In the genomic region with DNA sequence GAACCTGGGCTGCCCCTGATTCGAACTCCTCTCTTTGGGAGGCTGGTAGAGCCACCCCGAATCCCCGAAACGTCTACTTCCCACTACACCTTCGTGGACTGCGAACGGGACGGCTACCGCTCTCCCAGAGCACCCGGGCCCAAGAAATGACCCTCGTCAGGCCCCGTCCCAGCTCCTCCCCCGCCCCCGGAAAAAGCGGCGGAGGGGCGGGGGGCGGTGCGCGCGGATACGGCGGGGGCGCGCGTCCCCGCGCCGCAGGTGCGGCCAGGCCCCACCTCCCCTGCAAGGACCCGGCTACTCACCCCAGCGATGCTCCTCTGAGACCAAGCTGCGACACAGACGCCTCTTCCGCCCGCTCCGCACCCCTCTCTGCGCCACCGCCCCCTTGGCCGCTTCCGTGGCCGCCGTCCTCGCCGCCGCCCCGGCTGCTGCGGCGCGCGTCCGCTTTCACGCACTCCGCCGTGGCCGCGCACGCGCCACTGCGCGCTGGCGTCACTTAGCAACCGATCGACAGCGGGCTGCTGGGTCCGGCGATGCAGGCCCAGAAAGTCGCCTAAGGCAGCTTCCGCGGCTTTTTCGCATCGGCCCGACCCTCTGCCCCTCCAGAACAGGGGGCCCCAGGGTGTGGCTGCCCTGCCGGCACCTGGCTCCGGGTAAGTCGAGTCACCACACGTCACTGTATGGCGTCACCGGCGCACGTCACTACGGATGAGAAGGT, we compare ENCODE assay signal across 8 cellular contexts. TPM values are rescaled to one million over a fixed set of nuclear protein-coding genes. Genes with fewer than 3 reads are reported as not detected.
A peak's percentile ranks its signal among the peaks of the same experiment; 100 is the strongest.
DNase-seq lines count a peak whose midpoint lies in the region; ATAC-seq and TF ChIP-seq lines count a peak whose summit lies in the region.

A gene (minus strand): TSS at position 432 of the 718 bp plus-strand sequence.

- H3K4me3 ChIP-seq in suprapubic skin, result peak within 1 kb of the TSS; percentile 87

- H3K4me1 ChIP-seq in suprapubic skin, result peaks cover 18% of the 10 kb centered on the region

- no peaks in the 10 kb centered on the region for H3K36me3 Mint-ChIP-seq in activated naive CD4-positive, alpha-beta T cell treated with anti-CD3 and anti-CD28 coated beads for 36 hours (ENCODE audit: low read depth)

- H3K9me3 Mint-ChIP-seq in activated naive CD4-positive, alpha-beta T cell treated with anti-CD3 and anti-CD28 coated beads for 36 hours, result no peaks in the 10 kb centered on the region

- no CpG with 5 or more reads among the region's 82 CpGs for WGBS in suprapubic skin

- H3K36me3 ChIP-seq in KOPT-K1 (ENCODE audit: insufficient read depth, low read length) (no peaks in the 10 kb centered on the region), suprapubic skin (no peaks in the 10 kb centered on the region)

- DNase-seq in EL, result peak; percentile 81
- peak; percentile 75 for DNase-seq in SK-MEL-5 (ENCODE audit: low read depth, low spot score)
- peak; percentile 79 for DNase-seq in activated naive CD4-positive, alpha-beta T cell treated with anti-CD3 and anti-CD28 coated beads for 36 hours
- peak; percentile 79 for DNase-seq in globus pallidus (ENCODE audit: low spot score)
- DNase-seq in occipital lobe (lab: John Stamatoyannopoulos, UW), result peak; percentile 83
- peak; percentile 89 to 90 for DNase-seq in suprapubic skin (ENCODE audit: low spot score in 2 of 2)

- CTCF ChIA-PET in activated naive CD4-positive, alpha-beta T cell treated with anti-CD3 and anti-CD28 coated beads for 36 hours (lab: Charles Lee), result interaction anchor here (1.1 kb wide), 1 partner anchor 76 kb away, joined by 3 read pairs; no protein-coding TSS in a partner anchor

- peak in 1 of 2 donors; percentile 31 for TF ChIP-seq POLR2A in suprapubic skin (IDR thresholded peaks at IDR 0.05)

- intact Hi-C loops in activated naive CD4-positive, alpha-beta T cell treated with anti-CD3 and anti-CD28 coated beads for 36 hours (cut with micrococcal nuclease), result loop anchor here (1.0 to 10.0 kb wide), 5 partner anchors 33 to 1207 kb away; a partner anchor contains a TSS

- H3K4me1 Mint-ChIP-seq in activated naive CD4-positive, alpha-beta T cell treated with anti-CD3 and anti-CD28 coated beads for 36 hours (ENCODE audit: low read depth), result peaks cover 47% of the 10 kb centered on the region

- H3K27me3 ChIP-seq in suprapubic skin, result no peaks in the 10 kb centered on the region

- H3K9me3 ChIP-seq in KOPT-K1 (ENCODE audit: insufficient read depth, low read length, poor library complexity, severe bottlenecking) (no peaks in the 10 kb centered on the region), suprapubic skin (no peaks in the 10 kb centered on the region)

- H3K27ac ChIP-seq in KOPT-K1 (ENCODE audit: low read depth, low read length, poor library complexity, severe bottlenecking) (peak within 1 kb of the TSS; percentile 69), suprapubic skin (peak within 1 kb of the TSS; percentile 88)

- in situ Hi-C loops in SK-MEL-5 (cut with HindIII; ENCODE audit: low pct_unique_long_range_greater_than_20kb, low sequenced_read_pairs), result no loop called here

- peak; percentile 78 for ATAC-seq in GM21786 (IDR thresholded peaks at IDR 0.05; ENCODE audit: unreplicated experiment)

- H3K27ac Mint-ChIP-seq in activated naive CD4-positive, alpha-beta T cell treated with anti-CD3 and anti-CD28 coated beads for 36 hours, result peak within 1 kb of the TSS; percentile 86

- peak within 1 kb of the TSS; percentile 89 for H3K4me3 Mint-ChIP-seq in activated naive CD4-positive, alpha-beta T cell treated with anti-CD3 and anti-CD28 coated beads for 36 hours

- TF ChIP-seq CTCF in suprapubic skin (IDR thresholded peaks at IDR 0.05), result no peak

- no peak for TF ChIP-seq EP300 in suprapubic skin (IDR thresholded peaks at IDR 0.05)

- no peaks in the 10 kb centered on the region for H3K27me3 Mint-ChIP-seq in activated naive CD4-positive, alpha-beta T cell treated with anti-CD3 and anti-CD28 coated beads for 36 hours (ENCODE audit: low read depth)

RNA-seq across cellular contexts. Expression of the gene that starts here (rescaled TPM):
- total RNA-seq in SK-MEL-5 (2014; rRNA removed; shearing (Covaris generic)), result 10.3 and 11.9 TPM in 2 replicates
- 5.8 and 6.2 TPM in 2 replicates for polyA plus RNA-seq in SK-MEL-5 (2015; cell fraction: cytosol; rRNA removed)
- 4.9 and 5.5 TPM in 2 replicates for polyA plus RNA-seq in SK-MEL-5 (2015; cell fraction: nucleus; rRNA removed)
- 10 to 100 TPM in 1 of 2 experiments, 1 to 10 TPM in 1; 9.5 to 11.1 TPM for total RNA-seq in activated naive CD4-positive, alpha-beta T cell treated with anti-CD3 and anti-CD28 coated beads for 36 hours
- total RNA-seq in occipital lobe (38.1 TPM), suprapubic skin (10 to 100 TPM; 15.4 to 50.0 (median 21.9) TPM)

Comparison
In these comparisons a context has a peak if more than half of its experiments do, and no peak if none do; other contexts are left out.
1. Peak in every context shown above with its lines: DNase-seq, ATAC-seq, H3K4me3 ChIP-seq and H3K27ac ChIP-seq.